In genomic region chr17:55444471-55445441, GRCh38 we compare ENCODE assay signal across 1 cellular context.
A peak's percentile ranks its signal among the peaks of the same experiment; 100 is the strongest.
TF ChIP-seq lines count a peak whose summit lies in the region.

No MANE protein-coding gene starts in this region.

TF ChIP-seq in HepG2, 621 proteins besides CTCF, POLR2A, EP300 and RAD21 (continued from another document and continues in another):
- TF ChIP-seq ZNF710 (CRISPR knock-in tag; IDR thresholded peaks at IDR 0.05; ENCODE audit: borderline replicate concordance), result no peak; the same call in 1 of the 2 replicates
- TF ChIP-seq RFXAP (CRISPR knock-in tag; IDR thresholded peaks at IDR 0.05; ENCODE audit: borderline replicate concordance), result no peak
- no peak for TF ChIP-seq RFX5 (IDR thresholded peaks at IDR 0.05; ENCODE audit: low read depth, low read length)
- TF ChIP-seq ARID3A (IDR thresholded peaks at IDR 0.05; ENCODE audit: low read depth, low read length), result no peak; the same call in 1 of the 2 replicates
- TF ChIP-seq TAF15 (IDR thresholded peaks at IDR 0.05; ENCODE audit: low read depth, low read length, poor library complexity, severe bottlenecking), result no peak
- peak; percentile 65 for TF ChIP-seq BRD4 (CRISPR knock-in tag; IDR thresholded peaks at IDR 0.05)
- no peak for TF ChIP-seq AGO1 (IDR thresholded peaks at IDR 0.05; ENCODE audit: low read depth, low read length, poor library complexity, severe bottlenecking)
- TF ChIP-seq SNAPC4 (CRISPR knock-in tag; IDR thresholded peaks at IDR 0.05), result no peak
- peak; percentile 89 for TF ChIP-seq PHF21A (CRISPR knock-in tag; IDR thresholded peaks at IDR 0.05)
- 0 out of 2 replicates have a peak, but pooled peaks have one; percentile 19 for TF ChIP-seq ZC3H4 (CRISPR knock-in tag; IDR thresholded peaks at IDR 0.05; ENCODE audit: borderline replicate concordance)
- no peak for TF ChIP-seq ZNF572 (CRISPR knock-in tag; IDR thresholded peaks at IDR 0.05)
- no peak for TF ChIP-seq ZNF101 (CRISPR knock-in tag; IDR thresholded peaks at IDR 0.05; ENCODE audit: borderline replicate concordance, low read depth)
- peak; percentile 92; the same call in 1 of the 2 replicates for TF ChIP-seq ELF4 (CRISPR knock-in tag; IDR thresholded peaks at IDR 0.05; ENCODE audit: borderline replicate concordance)
- no peak for TF ChIP-seq ZFP41 (CRISPR knock-in tag; IDR thresholded peaks at IDR 0.05; ENCODE audit: borderline replicate concordance)
- peak; percentile 33; the same call in 1 of the 2 replicates for TF ChIP-seq ZBTB42 (CRISPR knock-in tag; IDR thresholded peaks at IDR 0.05)
- no peak for TF ChIP-seq ZNF883 (CRISPR knock-in tag; IDR thresholded peaks at IDR 0.05; ENCODE audit: not compliant biosample characterization)
- no peak for TF ChIP-seq SRSF4 (IDR thresholded peaks at IDR 0.05; ENCODE audit: low read depth, low read length, poor library complexity, severe bottlenecking)
- TF ChIP-seq ETV6 (CRISPR knock-in tag; conservative IDR thresholded peaks at IDR 0.05), result no peak
- no peak for TF ChIP-seq SCMH1 (CRISPR knock-in tag; IDR thresholded peaks at IDR 0.05; ENCODE audit: borderline replicate concordance)
- TF ChIP-seq TMF1 (CRISPR knock-in tag; IDR thresholded peaks at IDR 0.05; ENCODE audit: low read depth), result no peak
- no peak for TF ChIP-seq ZSCAN21 (CRISPR knock-in tag; IDR thresholded peaks at IDR 0.05; ENCODE audit: borderline replicate concordance)
- TF ChIP-seq ZKSCAN1 (IDR thresholded peaks at IDR 0.05; ENCODE audit: low read length), result no peak
- TF ChIP-seq ZNF296 (CRISPR knock-in tag; conservative IDR thresholded peaks at IDR 0.05), result no peak
- TF ChIP-seq GLMP (CRISPR knock-in tag; IDR thresholded peaks at IDR 0.05; ENCODE audit: borderline replicate concordance), result no peak
- no peak for TF ChIP-seq ATAD3A (CRISPR knock-in tag; IDR thresholded peaks at IDR 0.05)
- TF ChIP-seq, protein P1, sequence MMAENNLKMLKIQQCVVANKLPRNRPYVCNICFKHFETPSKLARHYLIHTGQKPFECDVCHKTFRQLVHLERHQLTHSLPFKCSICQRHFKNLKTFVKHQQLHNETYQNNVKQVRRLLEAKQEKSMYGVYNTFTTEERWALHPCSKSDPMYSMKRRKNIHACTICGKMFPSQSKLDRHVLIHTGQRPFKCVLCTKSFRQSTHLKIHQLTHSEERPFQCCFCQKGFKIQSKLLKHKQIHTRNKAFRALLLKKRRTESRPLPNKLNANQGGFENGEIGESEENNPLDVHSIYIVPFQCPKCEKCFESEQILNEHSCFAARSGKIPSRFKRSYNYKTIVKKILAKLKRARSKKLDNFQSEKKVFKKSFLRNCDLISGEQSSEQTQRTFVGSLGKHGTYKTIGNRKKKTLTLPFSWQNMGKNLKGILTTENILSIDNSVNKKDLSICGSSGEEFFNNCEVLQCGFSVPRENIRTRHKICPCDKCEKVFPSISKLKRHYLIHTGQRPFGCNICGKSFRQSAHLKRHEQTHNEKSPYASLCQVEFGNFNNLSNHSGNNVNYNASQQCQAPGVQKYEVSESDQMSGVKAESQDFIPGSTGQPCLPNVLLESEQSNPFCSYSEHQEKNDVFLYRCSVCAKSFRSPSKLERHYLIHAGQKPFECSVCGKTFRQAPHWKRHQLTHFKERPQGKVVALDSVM (CRISPR knock-in tag; IDR thresholded peaks at IDR 0.05), result no peak
- no peak for TF ChIP-seq THAP9 (CRISPR knock-in tag; IDR thresholded peaks at IDR 0.05; ENCODE audit: borderline replicate concordance)
- no peak for TF ChIP-seq BHLHE40 (IDR thresholded peaks at IDR 0.05; ENCODE audit: low read length)
- no peak for TF ChIP-seq DNMT1 (CRISPR knock-in tag; IDR thresholded peaks at IDR 0.05)
- no peak for TF ChIP-seq EEA1 (CRISPR knock-in tag; IDR thresholded peaks at IDR 0.05; ENCODE audit: borderline replicate concordance)
- no peak for TF ChIP-seq AFF4 (CRISPR knock-in tag; IDR thresholded peaks at IDR 0.05)
- TF ChIP-seq ZNF446 (CRISPR knock-in tag; IDR thresholded peaks at IDR 0.05), result no peak
- TF ChIP-seq CBFB (CRISPR knock-in tag; IDR thresholded peaks at IDR 0.05), result no peak
- TF ChIP-seq PHF5A (CRISPR knock-in tag; IDR thresholded peaks at IDR 0.05; ENCODE audit: low read depth, unreplicated experiment), result peak; percentile 64
- no peak for TF ChIP-seq SIN3B (IDR thresholded peaks at IDR 0.05; ENCODE audit: low read length)
- peak; percentile 43; the same call in 1 of the 2 replicates for TF ChIP-seq ZFX (CRISPR knock-in tag; IDR thresholded peaks at IDR 0.05; ENCODE audit: low read depth)
- TF ChIP-seq GZF1 (CRISPR knock-in tag; IDR thresholded peaks at IDR 0.05), result no peak
- TF ChIP-seq MAZ (IDR thresholded peaks at IDR 0.05; ENCODE audit: borderline replicate concordance, low read depth, low read length), result no peak
- TF ChIP-seq MAZ (CRISPR knock-in tag; IDR thresholded peaks at IDR 0.05; ENCODE audit: low read depth), result peak; percentile 45; the same call in 1 of the 2 replicates
- TF ChIP-seq, protein P2, sequence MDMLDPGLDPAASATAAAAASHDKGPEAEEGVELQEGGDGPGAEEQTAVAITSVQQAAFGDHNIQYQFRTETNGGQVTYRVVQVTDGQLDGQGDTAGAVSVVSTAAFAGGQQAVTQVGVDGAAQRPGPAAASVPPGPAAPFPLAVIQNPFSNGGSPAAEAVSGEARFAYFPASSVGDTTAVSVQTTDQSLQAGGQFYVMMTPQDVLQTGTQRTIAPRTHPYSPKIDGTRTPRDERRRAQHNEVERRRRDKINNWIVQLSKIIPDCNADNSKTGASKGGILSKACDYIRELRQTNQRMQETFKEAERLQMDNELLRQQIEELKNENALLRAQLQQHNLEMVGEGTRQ (IDR thresholded peaks at IDR 0.05; ENCODE audit: low read depth, low read length), result no peak
- TF ChIP-seq, protein P2 (CRISPR knock-in tag; IDR thresholded peaks at IDR 0.05; ENCODE audit: borderline replicate concordance), result peak; percentile 62; the same call in 1 of the 2 replicates
- TF ChIP-seq ZSCAN9 (CRISPR knock-in tag; IDR thresholded peaks at IDR 0.05; ENCODE audit: borderline replicate concordance), result peak; percentile 61; the same call in 1 of the 2 replicates
